Comparison of ENCODE assay signal across 6 cellular contexts in genomic region chr10:66823301-66823700, GRCh38.
"Had no signal": no experiment of that assay in that cellular context is flagged by ENCODE, and none has a peak within 500 bp of the region (broad histone marks: within the 10 kb centered on the region; RNA-seq: fewer than 3 reads in every experiment).

No MANE protein-coding gene starts in this region.

- H3K9ac ChIP-seq: GM23248 had no signal

- DNase-seq: GM23248, HCEC 1CT, IMR-90 had no signal

- H3K27ac ChIP-seq: GM23248, HL-60 had no signal

- ATAC-seq: K562 had no signal

- H3K9me3 Mint-ChIP-seq: H9 had no signal

- H3K4me3 ChIP-seq: GM23248, K562 had no signal

- H2AFZ ChIP-seq: GM23248 had no signal

- H3K4me3 Mint-ChIP-seq: H9 had no signal
